In the genomic region with DNA sequence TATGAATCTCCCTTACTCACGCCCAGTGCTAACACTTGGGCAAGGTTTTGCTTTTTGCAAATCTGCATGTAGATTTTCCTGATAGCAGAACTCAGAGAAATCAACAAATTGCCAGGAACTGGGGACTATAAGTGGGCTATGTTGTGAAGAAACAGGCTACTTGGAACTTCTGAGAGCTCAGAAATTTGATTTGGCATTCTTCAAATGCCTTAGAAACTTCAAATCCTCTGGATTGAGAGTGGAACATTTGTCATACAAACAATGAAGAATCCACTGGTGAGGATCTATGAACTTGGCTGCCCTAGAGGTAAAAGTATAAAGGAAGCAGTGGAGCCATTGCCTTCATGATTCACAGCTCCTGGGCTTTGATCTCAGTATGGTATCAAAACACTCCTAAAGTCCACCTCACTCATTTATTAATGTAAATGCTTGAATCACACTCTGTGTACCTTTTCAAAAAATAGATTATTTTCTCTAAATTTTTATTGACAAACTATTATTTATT, we compare ENCODE assay signal across 20 cellular contexts.
"Had no signal": no experiment of that assay in that cellular context is flagged by ENCODE, and none has a peak within 500 bp of the region (broad histone marks: within the 10 kb centered on the region; RNA-seq: fewer than 3 reads in every experiment).

No MANE protein-coding gene starts in this region.

- H3K4me1 ChIP-seq: parathyroid adenoma, tibial nerve had no signal

- H3K36me3 ChIP-seq: tibial nerve, WERI-Rb-1 had no signal

- H3K4me3 Mint-ChIP-seq: activated CD4-positive, alpha-beta memory T cell treated with anti-CD3 and anti-CD28 coated beads for 36 hours; activated CD8-positive, alpha-beta memory T cell treated with anti-CD3 and anti-CD28 coated beads, Interleukin-2, amount 10 ng/mL, durations not matched to agents 7 days and 5 days; activated naive CD4-positive, alpha-beta T cell treated with anti-CD3 and anti-CD28 coated beads, Interleukin-2, amount 10 ng/mL, durations not matched to agents 7 days and 5 days; brain; central memory CD8-positive, alpha-beta T cell; naive thymus-derived CD8-positive, alpha-beta T cell; T-helper 17 cell had no signal

- H3K4me1 Mint-ChIP-seq: activated CD8-positive, alpha-beta memory T cell treated with anti-CD3 and anti-CD28 coated beads, Interleukin-2, amount 10 ng/mL, durations not matched to agents 7 days and 5 days; activated naive CD4-positive, alpha-beta T cell treated with anti-CD3 and anti-CD28 coated beads, Interleukin-2, amount 10 ng/mL, durations not matched to agents 7 days and 5 days; brain; central memory CD8-positive, alpha-beta T cell; naive thymus-derived CD8-positive, alpha-beta T cell; T-helper 17 cell had no signal

- H3K27ac ChIP-seq: parathyroid adenoma, skin epidermis, tibial nerve, WERI-Rb-1 had no signal

- H3K9me3 ChIP-seq: tibial nerve had no signal

- H3K27ac Mint-ChIP-seq: activated CD4-positive, alpha-beta memory T cell treated with anti-CD3 and anti-CD28 coated beads for 36 hours; activated CD8-positive, alpha-beta memory T cell treated with anti-CD3 and anti-CD28 coated beads, Interleukin-2, amount 10 ng/mL, durations not matched to agents 7 days and 5 days; activated naive CD4-positive, alpha-beta T cell treated with anti-CD3 and anti-CD28 coated beads, Interleukin-2, amount 10 ng/mL, durations not matched to agents 7 days and 5 days; brain; naive thymus-derived CD8-positive, alpha-beta T cell; T-helper 17 cell had no signal

- H3K36me3 Mint-ChIP-seq: activated CD4-positive, alpha-beta memory T cell treated with anti-CD3 and anti-CD28 coated beads for 36 hours; activated CD8-positive, alpha-beta memory T cell treated with anti-CD3 and anti-CD28 coated beads, Interleukin-2, amount 10 ng/mL, durations not matched to agents 7 days and 5 days; activated naive CD4-positive, alpha-beta T cell treated with anti-CD3 and anti-CD28 coated beads, Interleukin-2, amount 10 ng/mL, durations not matched to agents 7 days and 5 days; brain; naive thymus-derived CD8-positive, alpha-beta T cell had no signal

- H2AFZ ChIP-seq: parathyroid adenoma had no signal

- DNase-seq: activated CD4-positive, alpha-beta memory T cell treated with anti-CD3 and anti-CD28 coated beads for 36 hours; activated CD8-positive, alpha-beta memory T cell treated with anti-CD3 and anti-CD28 coated beads, Interleukin-2, amount 10 ng/mL, durations not matched to agents 7 days and 5 days; activated naive CD4-positive, alpha-beta T cell treated with anti-CD3 and anti-CD28 coated beads, Interleukin-2, amount 10 ng/mL, durations not matched to agents 7 days and 5 days; activated T-cell treated with anti-CD3 and anti-CD28 coated beads, Interleukin-2, amount 50 U/mL, for 1 hour; effector CD8-positive, alpha-beta T cell; islet precursor cell; mammary epithelial cell; naive thymus-derived CD8-positive, alpha-beta T cell; stimulated activated CD4-positive, alpha-beta T cell treated with anti-CD3 and anti-CD28 coated beads, Interleukin-15, amount 100 ng/mL, for 24 hours; stimulated activated CD4-positive, alpha-beta T cell treated with anti-CD3 and anti-CD28 coated beads, Interleukin-4, amount 100 ng/mL, for 24 hours; stimulated activated naive CD4-positive, alpha-beta T cell treated with Interleukin-2 at 50 U/mL for 16 hours; substantia nigra; T-helper 17 cell; WERI-Rb-1 had no signal

- H3K9ac ChIP-seq: parathyroid adenoma had no signal

- H3K27me3 ChIP-seq: tibial nerve had no signal

- H3K9me3 Mint-ChIP-seq: activated CD4-positive, alpha-beta memory T cell treated with anti-CD3 and anti-CD28 coated beads for 36 hours; activated naive CD4-positive, alpha-beta T cell treated with anti-CD3 and anti-CD28 coated beads, Interleukin-2, amount 10 ng/mL, durations not matched to agents 7 days and 5 days; brain had no signal

- H3K4me3 ChIP-seq: skin epidermis, tibial nerve had no signal

- ATAC-seq: activated CD8-positive, alpha-beta memory T cell treated with anti-CD3 and anti-CD28 coated beads, Interleukin-2, amount 10 ng/mL, durations not matched to agents 7 days and 5 days; left lobe of liver; naive thymus-derived CD8-positive, alpha-beta T cell; T-helper 17 cell had no signal

- H3K27me3 Mint-ChIP-seq: activated CD4-positive, alpha-beta memory T cell treated with anti-CD3 and anti-CD28 coated beads for 36 hours; activated CD8-positive, alpha-beta memory T cell treated with anti-CD3 and anti-CD28 coated beads, Interleukin-2, amount 10 ng/mL, durations not matched to agents 7 days and 5 days; activated naive CD4-positive, alpha-beta T cell treated with anti-CD3 and anti-CD28 coated beads, Interleukin-2, amount 10 ng/mL, durations not matched to agents 7 days and 5 days; brain; central memory CD8-positive, alpha-beta T cell; T-helper 17 cell had no signal
